18 cellular contexts compared by ENCODE assay signal in the genomic region with DNA sequence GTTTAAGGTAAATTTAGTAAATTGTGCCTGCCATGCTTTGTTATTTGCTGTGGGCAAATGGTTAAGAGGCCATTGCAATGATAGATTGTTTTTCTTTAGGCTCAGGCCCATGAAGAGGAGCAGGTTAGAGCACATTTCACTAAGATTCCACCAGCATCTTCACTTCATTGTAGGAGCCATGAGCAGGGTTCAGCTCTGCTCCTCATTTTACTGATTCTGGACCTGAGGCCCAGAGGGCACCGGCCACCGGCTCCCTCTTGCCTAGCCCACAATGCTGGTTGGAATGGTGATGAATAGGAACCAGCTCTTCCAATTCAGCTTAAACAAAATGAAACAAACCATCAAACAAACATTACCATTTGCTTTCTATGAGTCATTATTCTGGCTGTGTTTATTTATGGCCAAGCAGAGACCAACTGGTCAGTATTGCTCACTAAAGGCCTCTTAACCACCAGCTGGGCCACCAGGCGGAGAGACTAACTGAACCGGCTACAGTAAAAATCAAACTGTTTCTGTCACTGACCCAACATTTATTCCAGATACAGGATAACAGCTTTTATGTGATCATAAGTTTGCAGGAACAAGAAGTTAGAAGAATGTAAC.
A peak's percentile ranks its signal among the peaks of the same experiment; 100 is the strongest.
DNase-seq lines count a peak whose midpoint lies in the region; ATAC-seq and TF ChIP-seq lines count a peak whose summit lies in the region.
"Had no signal": no experiment of that assay in that cellular context is flagged by ENCODE, and none has a peak within 500 bp of the region (broad histone marks: within the 10 kb centered on the region; RNA-seq: fewer than 3 reads in every experiment).

No MANE protein-coding gene starts in this region.

- H3K27ac ChIP-seq in fibroblast of lung (ENCODE audit: insufficient read depth, low read length), result no peak overlapping the region
- H3K27ac ChIP-seq: 22Rv1, psoas muscle, upper lobe of left lung had no signal

- no peaks in the 10 kb centered on the region for H3K27me3 ChIP-seq in fibroblast of lung (ENCODE audit: control insufficient read depth, insufficient read depth, low read length)
- H3K27me3 ChIP-seq: upper lobe of left lung had no signal

- DNase-seq in NCI-H2196 (lab: John Stamatoyannopoulos, UW; ENCODE audit: unreplicated experiment) (peak; percentile 11), NCI-H2196 treated with DMSO at 0.1 percent for 48 hours (lab: John Stamatoyannopoulos, UW; ENCODE audit: unreplicated experiment) (no peak), RPMI7951 (ENCODE audit: low read depth) (peak; percentile 84), fibroblast of lung (ENCODE audit: low read depth in 2 of 2) (peak; percentile 56 to 74), renal cortical epithelial cell (ENCODE audit: low read depth) (peak; percentile 89), T-helper 9 cell (no peak), HUDEP-2 (lab: John Stamatoyannopoulos, UW; ENCODE audit: unreplicated experiment in 76 of 76) (no peak)
- DNase-seq: activated CD8-positive, alpha-beta memory T cell treated with anti-CD3 and anti-CD28 coated beads, Interleukin-2, amount 10 ng/mL, durations not matched to agents 7 days and 5 days; NCI-H1417 treated with DMSO at 0.1 percent for 48 hours; NCI-H524; psoas muscle; SHP77 treated with DMSO at 0.1 percent for 48 hours; stimulated activated CD4-positive, alpha-beta T cell treated with anti-CD3 and anti-CD28 coated beads, Interleukin-1b, Interleukin-23, amount 100 ng/mL, for 48 hours; upper lobe of left lung had no signal

- no peaks in the 10 kb centered on the region for H4K20me1 ChIP-seq in fibroblast of lung (ENCODE audit: control insufficient read depth, extremely low read depth, insufficient read depth, low read length)

- no peak overlapping the region for H2AFZ ChIP-seq in fibroblast of lung (ENCODE audit: low read length)

- no peak for ATAC-seq in GM21447 (IDR thresholded peaks at IDR 0.05; ENCODE audit: unreplicated experiment)
- ATAC-seq: activated CD8-positive, alpha-beta memory T cell treated with anti-CD3 and anti-CD28 coated beads, Interleukin-2, amount 10 ng/mL, durations not matched to agents 7 days and 5 days; GM12878; HCT116; psoas muscle had no signal

- H3K9ac ChIP-seq in fibroblast of lung (ENCODE audit: insufficient read depth, low read length), result no peak overlapping the region

- no peak overlapping the region for H3K4me3 ChIP-seq in fibroblast of lung (replicated peaks in 1 of 4; ENCODE audit: control extremely low read depth in 1 of 4, insufficient read depth in 1 of 4, low read depth in 3 of 4, low read length in 4 of 4)
- H3K4me3 ChIP-seq: GM12878, psoas muscle, upper lobe of left lung had no signal

- H3K4me2 ChIP-seq in fibroblast of lung (ENCODE audit: extremely low read depth, insufficient read depth, low read length), result no peak overlapping the region

- peaks cover 3% of the 10 kb centered on the region for H3K4me1 ChIP-seq in fibroblast of lung (ENCODE audit: control insufficient read depth, extremely low read depth, insufficient read depth, low read length)

- no peaks in the 10 kb centered on the region for H3K36me3 ChIP-seq in fibroblast of lung (ENCODE audit: control insufficient read depth, insufficient read depth, low read length)
- H3K36me3 ChIP-seq: upper lobe of left lung had no signal

- no peak for TF ChIP-seq CTCF in fibroblast of lung (conservative IDR thresholded peaks at IDR 0.05 in 1 of 2, IDR thresholded peaks at IDR 0.05 in 1 of 2; ENCODE audit: low read depth in 1 of 2, low read length in 2 of 2)

- no peaks in the 10 kb centered on the region for H3K9me3 ChIP-seq in fibroblast of lung (ENCODE audit: control insufficient read depth, insufficient read depth, low read depth, low read length)
- H3K9me3 ChIP-seq: psoas muscle, upper lobe of left lung had no signal

- no peaks in the 10 kb centered on the region for H3K79me2 ChIP-seq in fibroblast of lung (ENCODE audit: control insufficient read depth, insufficient read depth, low read length)

Comparison
In these comparisons a context has a peak if more than half of its experiments do, and no peak if none do; other contexts are left out.
1. DNase-seq: peak in NCI-H2196 (single experiment), RPMI7951 (single experiment), fibroblast of lung (2 of 2) and renal cortical epithelial cell (single experiment); none in NCI-H2196 treated with DMSO at 0.1 percent for 48 hours (single experiment), T-helper 9 cell (single experiment) and HUDEP-2 (0 of 76).